In the genomic region with DNA sequence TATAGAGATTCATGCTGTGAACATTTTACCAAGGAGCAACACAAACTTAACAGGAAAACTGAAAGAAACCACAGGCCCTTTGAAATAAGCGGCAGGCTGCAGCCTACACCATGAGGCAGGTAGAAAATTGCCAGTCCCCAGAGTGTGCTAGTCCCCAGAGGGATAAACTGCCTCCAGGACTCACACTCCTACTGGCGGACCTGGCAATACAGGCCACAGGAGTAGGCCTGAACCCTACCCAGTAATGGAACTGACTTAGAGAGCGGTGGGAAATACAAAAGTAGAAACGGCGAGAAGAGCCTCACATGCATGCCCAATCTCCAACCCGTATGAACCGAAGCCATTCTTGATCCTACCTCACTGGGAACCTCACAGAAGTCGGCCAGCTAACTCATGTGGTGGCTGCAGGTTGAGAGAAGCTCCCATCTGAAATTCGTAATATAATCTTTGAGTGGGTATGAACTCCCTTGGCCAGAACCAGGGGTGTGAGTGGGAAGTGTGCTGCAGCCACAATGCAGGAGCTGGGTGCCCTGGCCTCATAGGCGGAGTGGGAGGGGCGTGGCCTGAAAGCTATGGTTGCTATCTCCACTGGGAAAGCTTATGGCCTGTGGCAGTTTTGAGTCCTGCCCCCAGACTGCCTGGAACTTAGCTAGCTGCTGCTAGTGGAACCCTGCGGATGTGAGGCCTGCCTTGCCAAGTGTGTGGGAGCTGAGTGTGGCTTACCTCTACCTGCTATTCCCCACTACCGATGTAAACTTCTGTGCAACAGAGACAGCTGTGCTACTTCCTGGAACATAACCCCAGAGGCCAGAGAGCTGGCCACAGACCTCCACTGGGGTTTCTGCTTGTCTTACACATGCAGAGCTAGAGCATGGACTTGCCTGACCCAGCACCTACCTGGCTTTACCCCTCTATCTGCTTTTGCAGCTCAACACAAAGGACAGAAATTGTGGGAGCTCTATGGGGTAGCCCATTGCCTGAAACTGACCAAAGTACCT, we compare ENCODE assay signal across 18 cellular contexts.
A peak's percentile ranks its signal among the peaks of the same experiment; 100 is the strongest.
DNase-seq lines count a peak whose midpoint lies in the region; ATAC-seq and TF ChIP-seq lines count a peak whose summit lies in the region.
"Had no signal": no experiment of that assay in that cellular context is flagged by ENCODE, and none has a peak within 500 bp of the region (broad histone marks: within the 10 kb centered on the region; RNA-seq: fewer than 3 reads in every experiment).

No MANE protein-coding gene starts in this region.

- no peak overlapping the region for H3K4me3 ChIP-seq in choroid plexus epithelial cell (ENCODE audit: low read depth, low read length)

- peaks cover 0 to 5% of the 10 kb centered on the region in 2 donors for H3K27me3 Mint-ChIP-seq in natural killer cell treated with Interleukin-12 subunit alpha and Interleukin-12 subunit beta and Interleukin-15 and Interleukin-18, amount 100 ng/mL, for 72 hours
- H3K27me3 Mint-ChIP-seq in natural killer cell (ENCODE audit: low read depth in 2 of 2) (no peaks in the 10 kb centered on the region), T-cell (no peaks in the 10 kb centered on the region)
- no peaks in the 10 kb centered on the region for H3K27me3 Mint-ChIP-seq in activated T-helper 17 cell treated with anti-CD3 and anti-CD28 coated beads, Interleukin-2, amount 50 U/mL, for 72 hours

- no peaks in the 10 kb centered on the region for H3K36me3 Mint-ChIP-seq in natural killer cell treated with Interleukin-12 subunit alpha and Interleukin-12 subunit beta and Interleukin-15 and Interleukin-18, amount 100 ng/mL, for 72 hours
- H3K36me3 Mint-ChIP-seq in natural killer cell: no peaks in the 10 kb centered on the region
- H3K36me3 Mint-ChIP-seq in stimulated activated effector memory CD8-positive, alpha-beta T cell treated with anti-CD3 and anti-CD28 coated beads, Interleukin-12 subunit alpha, Interleukin-12 subunit beta, amount 100 ng/mL, for 72 hours: no peaks in the 10 kb centered on the region
- no peaks in the 10 kb centered on the region for H3K36me3 Mint-ChIP-seq in activated T-helper 17 cell treated with anti-CD3 and anti-CD28 coated beads, Interleukin-2, amount 50 U/mL, for 72 hours (ENCODE audit: low read depth)
- H3K36me3 Mint-ChIP-seq in T-cell: no peaks in the 10 kb centered on the region

- intact Hi-C loops in natural killer cell (cut with micrococcal nuclease): no loop called here

- H3K27ac Mint-ChIP-seq in natural killer cell treated with Interleukin-12 subunit alpha and Interleukin-12 subunit beta and Interleukin-15 and Interleukin-18, amount 100 ng/mL, for 72 hours: no peak overlapping the region
- H3K27ac Mint-ChIP-seq in natural killer cell: no peak overlapping the region
- H3K27ac Mint-ChIP-seq in stimulated activated effector memory CD8-positive, alpha-beta T cell treated with anti-CD3 and anti-CD28 coated beads, Interleukin-12 subunit alpha, Interleukin-12 subunit beta, amount 100 ng/mL, for 72 hours: no peak overlapping the region
- no peak overlapping the region for H3K27ac Mint-ChIP-seq in activated T-helper 17 cell treated with anti-CD3 and anti-CD28 coated beads, Interleukin-2, amount 50 U/mL, for 72 hours
- H3K27ac Mint-ChIP-seq in T-cell: no peak overlapping the region

- DNase-seq in natural killer cell treated with Interleukin-12 subunit alpha and Interleukin-12 subunit beta and Interleukin-15 and Interleukin-18, amount 100 ng/mL, for 72 hours (ENCODE audit: low spot score): no peak
- DNase-seq in natural killer cell (no peak), choroid plexus epithelial cell (ENCODE audit: low read depth) (peak; percentile 21), T-cell (no peak)
- DNase-seq in stimulated activated effector memory CD8-positive, alpha-beta T cell treated with anti-CD3 and anti-CD28 coated beads, Interleukin-12 subunit alpha, Interleukin-12 subunit beta, amount 100 ng/mL, for 72 hours (ENCODE audit: low spot score in 2 of 2): no peak
- DNase-seq: Caco-2, MM.1S, NCI-H1417, NCI-H1930, NCI-H2171, NCI-H446 treated with DMSO at 0.1 percent for 48 hours, NCI-H774, Right ventricle myocardium superior had no signal

- H3K4me3 Mint-ChIP-seq in natural killer cell treated with Interleukin-12 subunit alpha and Interleukin-12 subunit beta and Interleukin-15 and Interleukin-18, amount 100 ng/mL, for 72 hours: no peak overlapping the region
- H3K4me3 Mint-ChIP-seq in natural killer cell (no peak overlapping the region), T-cell (no peak overlapping the region)
- H3K4me3 Mint-ChIP-seq in stimulated activated effector memory CD8-positive, alpha-beta T cell treated with anti-CD3 and anti-CD28 coated beads, Interleukin-12 subunit alpha, Interleukin-12 subunit beta, amount 100 ng/mL, for 72 hours: no peak overlapping the region
- no peak overlapping the region for H3K4me3 Mint-ChIP-seq in activated T-helper 17 cell treated with anti-CD3 and anti-CD28 coated beads, Interleukin-2, amount 50 U/mL, for 72 hours

- CTCF ChIA-PET in T-cell (lab: Charles Lee): interaction anchor here in 1 of 2 donors (0.6 kb wide), 1 partner anchor 148 kb away, joined by 3 read pairs; no protein-coding TSS in a partner anchor

- POLR2A ChIA-PET in T-cell (lab: Charles Lee): no interaction called here

- no peaks in the 10 kb centered on the region for H3K4me1 Mint-ChIP-seq in natural killer cell treated with Interleukin-12 subunit alpha and Interleukin-12 subunit beta and Interleukin-15 and Interleukin-18, amount 100 ng/mL, for 72 hours (ENCODE audit: low read depth in 2 of 2)
- H3K4me1 Mint-ChIP-seq in natural killer cell: no peaks in the 10 kb centered on the region
- no peaks in the 10 kb centered on the region for H3K4me1 Mint-ChIP-seq in stimulated activated effector memory CD8-positive, alpha-beta T cell treated with anti-CD3 and anti-CD28 coated beads, Interleukin-12 subunit alpha, Interleukin-12 subunit beta, amount 100 ng/mL, for 72 hours
- H3K4me1 Mint-ChIP-seq in activated T-helper 17 cell treated with anti-CD3 and anti-CD28 coated beads, Interleukin-2, amount 50 U/mL, for 72 hours: no peaks in the 10 kb centered on the region
- no peaks in the 10 kb centered on the region for H3K4me1 Mint-ChIP-seq in T-cell

- TF ChIP-seq CTCF in natural killer cell (IDR thresholded peaks at IDR 0.05) (no peak), choroid plexus epithelial cell (conservative IDR thresholded peaks at IDR 0.05; ENCODE audit: low read depth, low read length) (no peak)

- H3K9me3 Mint-ChIP-seq in natural killer cell treated with Interleukin-12 subunit alpha and Interleukin-12 subunit beta and Interleukin-15 and Interleukin-18, amount 100 ng/mL, for 72 hours: peaks cover 7% of the 10 kb centered on the region
- H3K9me3 Mint-ChIP-seq in natural killer cell (peaks cover 0 to 7% of the 10 kb centered on the region in 2 donors), T-cell (peaks cover 0 to 11% (median 0%) of the 10 kb centered on the region in 3 donors)
- no peaks in the 10 kb centered on the region for H3K9me3 Mint-ChIP-seq in stimulated activated effector memory CD8-positive, alpha-beta T cell treated with anti-CD3 and anti-CD28 coated beads, Interleukin-12 subunit alpha, Interleukin-12 subunit beta, amount 100 ng/mL, for 72 hours
- H3K9me3 Mint-ChIP-seq in activated T-helper 17 cell treated with anti-CD3 and anti-CD28 coated beads, Interleukin-2, amount 50 U/mL, for 72 hours: no peaks in the 10 kb centered on the region

- ATAC-seq in natural killer cell treated with Interleukin-12 subunit alpha and Interleukin-12 subunit beta and Interleukin-15 and Interleukin-18, amount 100 ng/mL, for 72 hours: peak; percentile 20 to 55
- ATAC-seq in natural killer cell (no peak), HG03521 (IDR thresholded peaks at IDR 0.05; ENCODE audit: unreplicated experiment) (peak; percentile 40), GM21723 (IDR thresholded peaks at IDR 0.05; ENCODE audit: unreplicated experiment) (no peak), T-cell (replicated peaks in 1 of 4) (no peak)
- ATAC-seq in stimulated activated effector memory CD8-positive, alpha-beta T cell treated with anti-CD3 and anti-CD28 coated beads, Interleukin-12 subunit alpha, Interleukin-12 subunit beta, amount 100 ng/mL, for 72 hours: peak; percentile 34
- no peak for ATAC-seq in activated T-helper 17 cell treated with anti-CD3 and anti-CD28 coated beads, Interleukin-2, amount 50 U/mL, for 72 hours (replicated peaks)
- ATAC-seq: Panc1, SK-N-SH treated with all-trans-retinoic acid at 6 μM for 48 hours had no signal

Comparison
In these comparisons a context has a peak if more than half of its experiments do, and no peak if none do; other contexts are left out.
1. ATAC-seq: peak in natural killer cell treated with Interleukin-12 subunit alpha and Interleukin-12 subunit beta and Interleukin-15 and Interleukin-18, amount 100 ng/mL, for 72 hours (2 of 2), HG03521 (single experiment) and stimulated activated effector memory CD8-positive, alpha-beta T cell treated with anti-CD3 and anti-CD28 coated beads, Interleukin-12 subunit alpha, Interleukin-12 subunit beta, amount 100 ng/mL, for 72 hours (single experiment); none in natural killer cell (0 of 3), activated T-helper 17 cell treated with anti-CD3 and anti-CD28 coated beads, Interleukin-2, amount 50 U/mL, for 72 hours (single experiment), GM21723 (single experiment) and T-cell (0 of 4).